Comparison of ENCODE assay signal across 17 cellular contexts in the genomic region with DNA sequence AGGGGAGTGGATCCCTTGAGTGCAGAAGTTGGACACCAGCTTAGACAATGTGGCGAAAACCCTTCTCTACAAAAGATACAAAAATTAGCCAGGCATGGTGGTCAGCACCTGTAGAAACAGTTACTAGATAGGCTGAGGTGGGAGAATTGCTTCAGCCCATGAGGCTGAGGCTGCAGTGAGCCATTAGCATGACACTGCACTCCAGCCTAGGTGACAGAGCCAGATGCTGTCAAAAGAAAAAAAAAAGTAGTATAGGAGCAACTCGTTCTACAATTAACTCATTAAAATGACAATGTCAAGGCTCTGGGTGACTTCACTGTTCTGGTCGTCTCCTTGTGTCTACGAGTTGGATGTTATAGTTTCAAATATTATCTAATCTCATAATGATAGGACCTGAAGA.
A peak's percentile ranks its signal among the peaks of the same experiment; 100 is the strongest.
DNase-seq lines count a peak whose midpoint lies in the region; ATAC-seq and TF ChIP-seq lines count a peak whose summit lies in the region.
"Had no signal": no experiment of that assay in that cellular context is flagged by ENCODE, and none has a peak within 500 bp of the region (broad histone marks: within the 10 kb centered on the region; RNA-seq: fewer than 3 reads in every experiment).

No MANE protein-coding gene starts in this region.

- no peaks in the 10 kb centered on the region for H3F3A ChIP-seq in GM23338 (replicated peaks; ENCODE audit: low read depth)

- H4K5ac ChIP-seq in mesendoderm (ENCODE audit: low read length), result no peak overlapping the region

- H3K27me3 ChIP-seq in GM23338 (ENCODE audit: insufficient read depth), result no peaks in the 10 kb centered on the region
- no peaks in the 10 kb centered on the region for H3K27me3 ChIP-seq in iPS DF 6.9 (ENCODE audit: control insufficient read depth, insufficient read depth, low read length)
- H3K27me3 ChIP-seq in mesendoderm (ENCODE audit: insufficient read depth, low read length, poor library complexity), result no peaks in the 10 kb centered on the region
- H3K27me3 ChIP-seq in heart left ventricle, result no peaks in the 10 kb centered on the region
- H3K27me3 ChIP-seq: BLaER1 had no signal

- peaks cover 17% of the 10 kb centered on the region for H3K4me1 ChIP-seq in GM23338 (ENCODE audit: insufficient read depth)
- H3K4me1 ChIP-seq in iPS DF 6.9 (ENCODE audit: control insufficient read depth, insufficient read depth, low read length), result no peaks in the 10 kb centered on the region
- no peaks in the 10 kb centered on the region for H3K4me1 ChIP-seq in mesendoderm (ENCODE audit: control insufficient read depth, low read depth, low read length)
- H3K4me1 ChIP-seq in heart left ventricle, result no peaks in the 10 kb centered on the region
- H3K4me1 ChIP-seq: BLaER1, Caco-2 had no signal

- no peak for TF ChIP-seq POLR2A in heart left ventricle (IDR thresholded peaks at IDR 0.05)

- H3K36me3 ChIP-seq in GM23338 (ENCODE audit: insufficient read depth), result no peaks in the 10 kb centered on the region; the same call in none of the 2 replicates
- H3K36me3 ChIP-seq in iPS DF 6.9 (ENCODE audit: control insufficient read depth, insufficient read depth, low read length), result no peaks in the 10 kb centered on the region
- H3K36me3 ChIP-seq in mesendoderm (ENCODE audit: control insufficient read depth, insufficient read depth, low read length), result no peaks in the 10 kb centered on the region
- no peaks in the 10 kb centered on the region for H3K36me3 ChIP-seq in heart left ventricle
- H3K36me3 ChIP-seq: BLaER1 had no signal

- no peak overlapping the region for H3K9ac ChIP-seq in mesendoderm (ENCODE audit: low read length)
- H3K9ac ChIP-seq: BLaER1 had no signal

- H3K4me3 Mint-ChIP-seq in GM23338 (peak overlapping the region; percentile 18; the same call in 1 of the 3 replicates), WTC11 (peak overlapping the region; percentile 19; the same call in 1 of the 2 replicates)
- H3K4me3 Mint-ChIP-seq: CD8-positive, alpha-beta memory T cell had no signal

- no peak overlapping the region for H2BK15ac ChIP-seq in mesendoderm (replicated peaks; ENCODE audit: low read depth)

- H3K4me3 ChIP-seq in GM23338, result peak overlapping the region; percentile 16; the same call in 1 of the 2 replicates
- H3K4me3 ChIP-seq in iPS DF 6.9 (ENCODE audit: low read length), result no peak overlapping the region
- no peak overlapping the region for H3K4me3 ChIP-seq in mesendoderm (ENCODE audit: low read length)
- H3K4me3 ChIP-seq in heart left ventricle, result no peak overlapping the region
- H3K4me3 ChIP-seq: BLaER1 had no signal

- CTCF ChIA-PET in WTC11 (lab: Charles Lee), result no interaction called here

- no peak overlapping the region for H3K23ac ChIP-seq in mesendoderm (ENCODE audit: low read length)

- H3K4me1 Mint-ChIP-seq in GM23338 (peaks cover 20% of the 10 kb centered on the region), WTC11 (peaks cover 26% of the 10 kb centered on the region)
- H3K4me1 Mint-ChIP-seq: CD8-positive, alpha-beta memory T cell had no signal

- H4K8ac ChIP-seq in mesendoderm (ENCODE audit: low read depth, low read length), result no peak overlapping the region

- H3K27me3 Mint-ChIP-seq in GM23338 (ENCODE audit: insufficient read depth, low read depth, poor library complexity) (peaks cover 12% of the 10 kb centered on the region), WTC11 (ENCODE audit: low read depth) (peaks cover 24% of the 10 kb centered on the region)
- H3K27me3 Mint-ChIP-seq: CD8-positive, alpha-beta memory T cell had no signal

- POLR2A ChIA-PET in WTC11 (lab: Charles Lee), result no interaction called here

- H2AK5ac ChIP-seq in mesendoderm (ENCODE audit: low read length), result no peak overlapping the region

- no peak overlapping the region for H3K18ac ChIP-seq in mesendoderm (ENCODE audit: low read length)

- H3K36me3 Mint-ChIP-seq in GM23338 (ENCODE audit: low read depth) (peaks cover 24% of the 10 kb centered on the region), WTC11 (peaks cover 24% of the 10 kb centered on the region)
- H3K36me3 Mint-ChIP-seq: CD8-positive, alpha-beta memory T cell had no signal

- H2BK120ac ChIP-seq in mesendoderm (ENCODE audit: low read depth, low read length), result no peak overlapping the region

- TF ChIP-seq CTCF in GM23338 (conservative IDR thresholded peaks at IDR 0.05; ENCODE audit: low read depth in 2 of 2), result no peak
- TF ChIP-seq CTCF in WTC11 (IDR thresholded peaks at IDR 0.05), result no peak
- no peak for TF ChIP-seq CTCF in heart left ventricle (IDR thresholded peaks at IDR 0.05)

- H3K56ac ChIP-seq in mesendoderm (ENCODE audit: low read length), result no peak overlapping the region

- no peak overlapping the region for H3K27ac ChIP-seq in GM23338 (ENCODE audit: low read depth)
- no peak overlapping the region for H3K27ac ChIP-seq in iPS DF 6.9 (ENCODE audit: low read length)
- H3K27ac ChIP-seq in mesendoderm (ENCODE audit: low read depth, low read length), result no peak overlapping the region
- no peak overlapping the region for H3K27ac ChIP-seq in heart left ventricle
- H3K27ac ChIP-seq: BLaER1, HL-60 had no signal

- no peak overlapping the region for H2AFZ ChIP-seq in GM23338

- H3K9me3 Mint-ChIP-seq in GM23338 (peaks cover 24% of the 10 kb centered on the region), WTC11 (peaks cover 24% of the 10 kb centered on the region)

- no peaks in the 10 kb centered on the region for H3K79me1 ChIP-seq in mesendoderm (ENCODE audit: low read length)

- H3K9me3 ChIP-seq in iPS DF 6.9 (ENCODE audit: control insufficient read depth, insufficient read depth, low read length) (peaks cover 2% of the 10 kb centered on the region), heart left ventricle (peaks cover 0 to 8% (median 0%) of the 10 kb centered on the region in 12 donors)
- H3K9me3 ChIP-seq: Caco-2 had no signal

- intact Hi-C loops in heart left ventricle (cut with DNase I), result no loop called here
- intact Hi-C loops in head of caudate nucleus (cut with DNase I), result no loop called here

- ATAC-seq in GM23338 (peak; percentile 98), WTC11 (peak; percentile 89), heart left ventricle (no peak), HG03139 (IDR thresholded peaks at IDR 0.05; ENCODE audit: unreplicated experiment) (no peak), HG02623 (IDR thresholded peaks at IDR 0.05; ENCODE audit: unreplicated experiment) (no peak)

- no peaks in the 10 kb centered on the region for H4K20me1 ChIP-seq in GM23338 (replicated peaks; ENCODE audit: insufficient read depth)
- H4K20me1 ChIP-seq: BLaER1 had no signal

- no peaks in the 10 kb centered on the region for H3K9me2 ChIP-seq in GM23338 (ENCODE audit: insufficient read depth)

- WGBS in iPS DF 6.9 (ENCODE audit: insufficient coverage, insufficient read length), result no CpG with 5 or more reads among the region's 4 CpGs
- WGBS in mesendoderm (ENCODE audit: extremely low coverage, insufficient coverage, low lambda C conversion rate), result no CpG with 5 or more reads among the region's 4 CpGs
- 46 to 52% (median 49%) methylated on average over 4 of the region's 4 CpGs for WGBS in heart left ventricle, 4 donors

- H3K27ac Mint-ChIP-seq in GM23338 (peak overlapping the region; percentile 59; the same call in 1 of the 2 replicates), WTC11 (no peak overlapping the region)
- H3K27ac Mint-ChIP-seq: CD8-positive, alpha-beta memory T cell had no signal

- H2BK5ac ChIP-seq in mesendoderm (ENCODE audit: low read length), result no peak overlapping the region

- H3K79me2 ChIP-seq in GM23338 (replicated peaks; ENCODE audit: insufficient read depth), result no peaks in the 10 kb centered on the region
- no peaks in the 10 kb centered on the region for H3K79me2 ChIP-seq in mesendoderm (ENCODE audit: control insufficient read depth, insufficient read depth, low read length)

- H3K4me2 ChIP-seq in GM23338, result peak overlapping the region; percentile 39
- no peak overlapping the region for H3K4me2 ChIP-seq in mesendoderm (ENCODE audit: low read length)
- H3K4me2 ChIP-seq: BLaER1 had no signal

- no peak overlapping the region for H3K4ac ChIP-seq in mesendoderm (ENCODE audit: low read depth, low read length)

- DNase-seq in GM23338 (ENCODE audit: low spot score) (peak; percentile 62), WTC11 (ENCODE audit: low spot score) (no peak), iPS DF 6.9 (ENCODE audit: low read depth, low spot score) (peak; percentile 27), mesendoderm (peak; percentile 10), heart left ventricle (no peak), head of caudate nucleus (no peak)
- DNase-seq: 8988T; AML-193; Caco-2; CD8-positive, alpha-beta memory T cell; DND-41; GF-D8; IMR-90 had no signal

TF ChIP-seq in GM23338, 12 proteins besides CTCF, POLR2A, EP300 and RAD21 (continues in another document):
- TF ChIP-seq, protein P1, sequence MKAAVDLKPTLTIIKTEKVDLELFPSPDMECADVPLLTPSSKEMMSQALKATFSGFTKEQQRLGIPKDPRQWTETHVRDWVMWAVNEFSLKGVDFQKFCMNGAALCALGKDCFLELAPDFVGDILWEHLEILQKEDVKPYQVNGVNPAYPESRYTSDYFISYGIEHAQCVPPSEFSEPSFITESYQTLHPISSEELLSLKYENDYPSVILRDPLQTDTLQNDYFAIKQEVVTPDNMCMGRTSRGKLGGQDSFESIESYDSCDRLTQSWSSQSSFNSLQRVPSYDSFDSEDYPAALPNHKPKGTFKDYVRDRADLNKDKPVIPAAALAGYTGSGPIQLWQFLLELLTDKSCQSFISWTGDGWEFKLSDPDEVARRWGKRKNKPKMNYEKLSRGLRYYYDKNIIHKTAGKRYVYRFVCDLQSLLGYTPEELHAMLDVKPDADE (IDR thresholded peaks at IDR 0.05), result no peak
- TF ChIP-seq POLR2AphosphoS5 (IDR thresholded peaks at IDR 0.05; ENCODE audit: low read depth), result no peak
- no peak for TF ChIP-seq ZNF114 (CRISPR knock-in tag; IDR thresholded peaks at IDR 0.05)

TF ChIP-seq in WTC11, 78 proteins besides CTCF, POLR2A, EP300 and RAD21:
- no peak for TF ChIP-seq ELF4 (CRISPR knock-in tag; IDR thresholded peaks at IDR 0.05; ENCODE audit: low read depth)
- TF ChIP-seq, protein P2, sequence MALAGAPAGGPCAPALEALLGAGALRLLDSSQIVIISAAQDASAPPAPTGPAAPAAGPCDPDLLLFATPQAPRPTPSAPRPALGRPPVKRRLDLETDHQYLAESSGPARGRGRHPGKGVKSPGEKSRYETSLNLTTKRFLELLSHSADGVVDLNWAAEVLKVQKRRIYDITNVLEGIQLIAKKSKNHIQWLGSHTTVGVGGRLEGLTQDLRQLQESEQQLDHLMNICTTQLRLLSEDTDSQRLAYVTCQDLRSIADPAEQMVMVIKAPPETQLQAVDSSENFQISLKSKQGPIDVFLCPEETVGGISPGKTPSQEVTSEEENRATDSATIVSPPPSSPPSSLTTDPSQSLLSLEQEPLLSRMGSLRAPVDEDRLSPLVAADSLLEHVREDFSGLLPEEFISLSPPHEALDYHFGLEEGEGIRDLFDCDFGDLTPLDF (CRISPR knock-in tag; IDR thresholded peaks at IDR 0.05), result no peak
- TF ChIP-seq ZNF263 (CRISPR knock-in tag; IDR thresholded peaks at IDR 0.05; ENCODE audit: low read depth), result no peak
- no peak for TF ChIP-seq RELA (CRISPR knock-in tag; IDR thresholded peaks at IDR 0.05; ENCODE audit: borderline replicate concordance)

Comparison
In these comparisons a context has a peak if more than half of its experiments do, and no peak if none do; other contexts are left out.
1. ATAC-seq: peak in GM23338 (single experiment) and WTC11 (single experiment); none in heart left ventricle (0 of 4), HG03139 (single experiment) and HG02623 (single experiment).
2. DNase-seq: peak in GM23338 (single experiment), iPS DF 6.9 (single experiment) and mesendoderm (single experiment); none in WTC11 (single experiment), heart left ventricle (0 of 5) and head of caudate nucleus (0 of 42).